8 cellular contexts compared by ENCODE assay signal in genomic region chr11:62556102-62556871, GRCh38. TPM values are rescaled to one million over a fixed set of nuclear protein-coding genes. Genes with fewer than 3 reads are reported as not detected.
DNase-seq lines count a peak whose midpoint lies in the region; ATAC-seq and TF ChIP-seq lines count a peak whose summit lies in the region.

No MANE protein-coding gene starts in this region.

- H2BK12ac ChIP-seq in neuronal stem cell (ENCODE audit: low read length), result peak overlapping the region; percentile 14

- no peak for TF ChIP-seq CTCF in fibroblast of the aortic adventitia (IDR thresholded peaks at IDR 0.05; ENCODE audit: insufficient read depth, low read length)
- peak in 2 of 5 experiments; percentile 12 to 24 for TF ChIP-seq CTCF in tibial nerve (IDR thresholded peaks at IDR 0.05)

- H3K14ac ChIP-seq in neuronal stem cell (ENCODE audit: low read length), result no peak overlapping the region

- no peak overlapping the region for H3K9ac ChIP-seq in neuronal stem cell (ENCODE audit: low read depth, low read length, poor library complexity)

- H3K4me2 ChIP-seq in neuronal stem cell (ENCODE audit: insufficient read depth, low read length, poor library complexity, severe bottlenecking), result no peak overlapping the region

- peak overlapping the region; percentile 89 for H3K18ac ChIP-seq in neuronal stem cell (ENCODE audit: low read length)

- H3K27me3 ChIP-seq in neuronal stem cell (ENCODE audit: control insufficient read depth in 3 of 3, insufficient read depth in 3 of 3, low read depth in 1 of 3, low read length in 3 of 3) (no peaks in the 10 kb centered on the region), tibial nerve (no peaks in the 10 kb centered on the region)

- H3K4ac ChIP-seq in neuronal stem cell (ENCODE audit: low read length), result no peak overlapping the region

- no peak overlapping the region for H4K8ac ChIP-seq in neuronal stem cell (ENCODE audit: low read depth, low read length)

- peak overlapping the region; percentile 2 for H2BK15ac ChIP-seq in neuronal stem cell (ENCODE audit: low read length)

- H3K23ac ChIP-seq in neuronal stem cell (ENCODE audit: low read depth, low read length, poor library complexity), result peak overlapping the region; percentile 21

- no peaks in the 10 kb centered on the region for H3K9me3 ChIP-seq in neuronal stem cell (replicated peaks in 1 of 2; ENCODE audit: control insufficient read depth in 2 of 2, insufficient read depth in 1 of 2, low read depth in 1 of 2, low read length in 2 of 2)
- H3K9me3 ChIP-seq in tibial nerve, result no peaks in the 10 kb centered on the region

- DNase-seq in A172 (ENCODE audit: low spot score) (peak; percentile 98), RPMI7951 (ENCODE audit: low read depth) (peak; percentile 99), fibroblast of the aortic adventitia (ENCODE audit: low read depth) (peak; percentile 95), neuronal stem cell (ENCODE audit: low spot score) (no peak), tibial nerve (ENCODE audit: low spot score in 2 of 2) (peak; percentile 87 to 88)
- DNase-seq in activated effector memory CD4-positive, alpha-beta T cell treated with Interleukin-2 at 50 U/mL for 16 hours, result peak; percentile 85

- H3K4me3 ChIP-seq in fibroblast of the aortic adventitia (ENCODE audit: low read depth, low read length), result peak overlapping the region; percentile 48
- no peak overlapping the region for H3K4me3 ChIP-seq in neuronal stem cell (ENCODE audit: low read length in 2 of 2)
- peak overlapping the region; percentile 1 to 32 (median 10) for H3K4me3 ChIP-seq in tibial nerve

- no peaks in the 10 kb centered on the region for H3K79me1 ChIP-seq in neuronal stem cell (ENCODE audit: low read depth, low read length)

- H3K36me3 ChIP-seq in neuronal stem cell (replicated peaks in 1 of 2; ENCODE audit: control insufficient read depth in 2 of 2, insufficient read depth in 2 of 2, low read length in 2 of 2) (peaks cover 25 to 52% of the 10 kb centered on the region in 2 donors), tibial nerve (peaks cover 0 to 22% (median 3%) of the 10 kb centered on the region in 3 donors)

- H2BK120ac ChIP-seq in neuronal stem cell (ENCODE audit: low read depth, low read length), result no peak overlapping the region

- peak in 1 of 2 donors; percentile 71 for TF ChIP-seq EP300 in tibial nerve (IDR thresholded peaks at IDR 0.05)

- peak overlapping the region; percentile 77 for H3K27ac ChIP-seq in neuronal stem cell (replicated peaks; ENCODE audit: low read length)
- peak overlapping the region; percentile 75 to 98 (median 97) for H3K27ac ChIP-seq in tibial nerve

- H4K91ac ChIP-seq in neuronal stem cell (ENCODE audit: low read depth, low read length, poor library complexity), result no peak overlapping the region

- ATAC-seq in GM18511 (IDR thresholded peaks at IDR 0.05; ENCODE audit: unreplicated experiment) (peak; percentile 56), HG03354 (IDR thresholded peaks at IDR 0.05; ENCODE audit: poor library complexity, severe bottlenecking, unreplicated experiment) (peak; percentile 39)

- no peak overlapping the region for H2AFZ ChIP-seq in neuronal stem cell (ENCODE audit: low read length)

- peak overlapping the region; percentile 47 for H2AK5ac ChIP-seq in neuronal stem cell (ENCODE audit: low read depth, low read length)

- H3K4me1 ChIP-seq in neuronal stem cell (ENCODE audit: control insufficient read depth in 2 of 2, insufficient read depth in 1 of 2, low read depth in 1 of 2, low read length in 2 of 2) (peaks cover 44 to 45% of the 10 kb centered on the region in 2 donors), tibial nerve (peaks cover 12 to 95% (median 70%) of the 10 kb centered on the region in 4 donors)

- H2BK5ac ChIP-seq in neuronal stem cell (ENCODE audit: low read length), result peak overlapping the region; percentile 35

- no CpG with 5 or more reads among the region's 14 CpGs for whole genome bisulfite sequencing in neuronal stem cell (ENCODE audit: extremely low coverage in 2 of 2, insufficient read length in 2 of 2, insufficient replicate concordance in 1 of 2), 2 donors
- 12 to 14% methylated on average over 11 to 14 of the region's 14 CpGs for WGBS in tibial nerve, 2 donors

- TF ChIP-seq POLR2A in tibial nerve (IDR thresholded peaks at IDR 0.05), result peak in 1 of 2 donors; percentile 14

RNA-seq across cellular contexts. Expression of gene AHNAK, which starts 9.7 kb away (rescaled TPM):
- total RNA-seq in A172 (2014; rRNA removed; shearing (Covaris generic)), result 298 and 391 TPM in 2 replicates
- 184 and 206 TPM in 2 replicates for total RNA-seq in RPMI7951 (2014; rRNA removed; shearing (Covaris generic))
- 737 and 1,851 TPM in 2 replicates for total RNA-seq in fibroblast of the aortic adventitia (ENCODE audit: low replicate concordance)
- 6.4 TPM for polyA plus RNA-seq in neuronal stem cell (2013, experiment 1 of 2)
- 6.9 TPM for polyA plus RNA-seq in neuronal stem cell (2013, experiment 2 of 2)
- total RNA-seq in tibial nerve, result 1,000 to 10,000 TPM; 1,417 to 3,061 (median 2,562) TPM

RNA-seq across cellular contexts. Expression of gene EEF1G, which starts 17.4 kb away (rescaled TPM):
- total RNA-seq in A172 (2014; rRNA removed; shearing (Covaris generic)), result 1,294 and 1,343 TPM in 2 replicates
- 841 and 1,053 TPM in 2 replicates for total RNA-seq in RPMI7951 (2014; rRNA removed; shearing (Covaris generic))
- total RNA-seq in fibroblast of the aortic adventitia (ENCODE audit: low replicate concordance), result 1,443 and 1,493 TPM in 2 replicates
- polyA plus RNA-seq in neuronal stem cell (2013, experiment 1 of 2), result 2,514 TPM
- 2,457 TPM for polyA plus RNA-seq in neuronal stem cell (2013, experiment 2 of 2)
- total RNA-seq in tibial nerve, result 1,000 to 10,000 TPM; 1,003 to 1,250 (median 1,110) TPM

RNA-seq across cellular contexts. Expression of gene TUT1, which starts 35.0 kb away (rescaled TPM):
- total RNA-seq in A172 (2014; rRNA removed; shearing (Covaris generic)), result 7.9 and 9.6 TPM in 2 replicates
- 4.7 and 5.3 TPM in 2 replicates for total RNA-seq in RPMI7951 (2014; rRNA removed; shearing (Covaris generic))
- 4.5 and 9.4 TPM in 2 replicates for total RNA-seq in fibroblast of the aortic adventitia (ENCODE audit: low replicate concordance)
- polyA plus RNA-seq in neuronal stem cell (2013, experiment 1 of 2), result 14.3 TPM
- polyA plus RNA-seq in neuronal stem cell (2013, experiment 2 of 2), result 14.6 TPM
- 10 to 100 TPM in 3 of 4 donors, 1 to 10 TPM in 1; 8.3 to 18.8 (median 14.2) TPM for total RNA-seq in tibial nerve

RNA-seq across cellular contexts. Expression of gene MTA2, which starts 45.4 kb away (rescaled TPM):
- total RNA-seq in A172 (2014; rRNA removed; shearing (Covaris generic)), result 114 and 139 TPM in 2 replicates
- total RNA-seq in RPMI7951 (2014; rRNA removed; shearing (Covaris generic)), result 91.2 and 103 TPM in 2 replicates
- total RNA-seq in fibroblast of the aortic adventitia (ENCODE audit: low replicate concordance) (46.2 and 110 TPM in 2 replicates), tibial nerve (10 to 100 TPM; 79.5 to 95.3 (median 88.8) TPM)
- 61.4 TPM for polyA plus RNA-seq in neuronal stem cell (2013, experiment 1 of 2)
- polyA plus RNA-seq in neuronal stem cell (2013, experiment 2 of 2), result 60.5 TPM

RNA-seq across cellular contexts. Expression of gene EML3, which starts 56.3 kb away (rescaled TPM):
- 16.0 and 19.5 TPM in 2 replicates for total RNA-seq in A172 (2014; rRNA removed; shearing (Covaris generic))
- total RNA-seq in RPMI7951 (2014; rRNA removed; shearing (Covaris generic)), result 7.1 and 13.8 TPM in 2 replicates
- total RNA-seq in fibroblast of the aortic adventitia (ENCODE audit: low replicate concordance) (22.3 and 61.7 TPM in 2 replicates), tibial nerve (100 to 1,000 TPM in 2 of 4 donors, 10 to 100 TPM in 2; 64.9 to 138 (median 93.9) TPM)
- 22.2 TPM for polyA plus RNA-seq in neuronal stem cell (2013, experiment 1 of 2)
- polyA plus RNA-seq in neuronal stem cell (2013, experiment 2 of 2), result 21.7 TPM

Comparison
In these comparisons a context has a peak if more than half of its experiments do, and no peak if none do; other contexts are left out.
1. H3K4me3 ChIP-seq: peak in fibroblast of the aortic adventitia (single experiment) and tibial nerve (4 of 4); none in neuronal stem cell (0 of 2).